In genomic region chr2:37636209-37637077, GRCh38 we compare ENCODE assay signal across 11 cellular contexts. TPM values are rescaled to one million over a fixed set of nuclear protein-coding genes. Genes with fewer than 3 reads are reported as not detected.
DNase-seq lines count a peak whose midpoint lies in the region; ATAC-seq and FAIRE-seq lines count a peak whose summit lies in the region.
"Had no signal": no experiment of that assay in that cellular context is flagged by ENCODE, and none has a peak within 500 bp of the region (broad histone marks: within the 10 kb centered on the region; RNA-seq: fewer than 3 reads in every experiment).

No MANE protein-coding gene starts in this region.

- peaks cover 4% of the 10 kb centered on the region for H3K36me3 Mint-ChIP-seq in activated CD4-positive, alpha-beta T cell treated with anti-CD3 and anti-CD28 coated beads, Interleukin-2, amount 10 ng/mL, durations not matched to agents 24 days and 14 days (ENCODE audit: low read depth)
- peaks cover 28% of the 10 kb centered on the region for H3K36me3 Mint-ChIP-seq in activated T-helper 17 cell treated with anti-CD3 and anti-CD28 coated beads, Interleukin-2, amount 50 U/mL, for 72 hours (ENCODE audit: low read depth)
- H3K36me3 Mint-ChIP-seq in stimulated activated memory B cell treated with anti-CD40 and anti-IgM and Interleukin-4, amounts not matched to agents 10 μg/mL and 1 μg/mL and 100 μg/mL, for 72 hours, result peaks cover 4% of the 10 kb centered on the region

- ATAC-seq in HG02870 (IDR thresholded peaks at IDR 0.05; ENCODE audit: unreplicated experiment) (peak; percentile 25), esophagus mucosa (no peak)
- ATAC-seq in activated T-helper 17 cell treated with anti-CD3 and anti-CD28 coated beads, Interleukin-2, amount 50 U/mL, for 72 hours (replicated peaks), result no peak
- ATAC-seq in stimulated activated memory B cell treated with anti-CD40 and anti-IgM and Interleukin-4, amounts not matched to agents 10 μg/mL and 1 μg/mL and 100 μg/mL, for 72 hours, result peak; percentile 71

- H3K27ac Mint-ChIP-seq in activated CD4-positive, alpha-beta T cell treated with anti-CD3 and anti-CD28 coated beads, Interleukin-2, amount 10 ng/mL, durations not matched to agents 24 days and 14 days, result peak overlapping the region; percentile 83
- peak overlapping the region; percentile 92 for H3K27ac Mint-ChIP-seq in activated T-helper 17 cell treated with anti-CD3 and anti-CD28 coated beads, Interleukin-2, amount 50 U/mL, for 72 hours
- peak overlapping the region; percentile 73 for H3K27ac Mint-ChIP-seq in stimulated activated memory B cell treated with anti-CD40 and anti-IgM and Interleukin-4, amounts not matched to agents 10 μg/mL and 1 μg/mL and 100 μg/mL, for 72 hours
- H3K27ac Mint-ChIP-seq: mesothelial cell of epicardium, type B pancreatic cell had no signal

- intact Hi-C loops in activated CD4-positive, alpha-beta T cell treated with anti-CD3 and anti-CD28 coated beads, Interleukin-2, amount 10 ng/mL, durations not matched to agents 24 days and 14 days (cut with micrococcal nuclease), result loop anchor here (5.0 kb wide), 2 partner anchors 196 to 259 kb away; no protein-coding TSS in a partner anchor

- peaks cover 13% of the 10 kb centered on the region for H3K27me3 Mint-ChIP-seq in activated CD4-positive, alpha-beta T cell treated with anti-CD3 and anti-CD28 coated beads, Interleukin-2, amount 10 ng/mL, durations not matched to agents 24 days and 14 days
- H3K27me3 Mint-ChIP-seq in activated T-helper 17 cell treated with anti-CD3 and anti-CD28 coated beads, Interleukin-2, amount 50 U/mL, for 72 hours, result no peaks in the 10 kb centered on the region
- no peaks in the 10 kb centered on the region for H3K27me3 Mint-ChIP-seq in stimulated activated memory B cell treated with anti-CD40 and anti-IgM and Interleukin-4, amounts not matched to agents 10 μg/mL and 1 μg/mL and 100 μg/mL, for 72 hours

- DNase-seq in activated CD4-positive, alpha-beta T cell treated with anti-CD3 and anti-CD28 coated beads, Interleukin-2, amount 10 ng/mL, durations not matched to agents 24 days and 14 days, result no peak
- no peak for DNase-seq in activated CD4-positive, alpha-beta T cell treated with anti-CD3 and anti-CD28 coated beads for 4 hours
- DNase-seq in GM19239 (ENCODE audit: insufficient read length, low spot score), result no peak
- no peak for DNase-seq in COLO829 (ENCODE audit: low spot score)
- DNase-seq: NCI-H2171 had no signal

- H3K9me3 Mint-ChIP-seq in activated CD4-positive, alpha-beta T cell treated with anti-CD3 and anti-CD28 coated beads, Interleukin-2, amount 10 ng/mL, durations not matched to agents 24 days and 14 days, result peaks cover 3% of the 10 kb centered on the region
- H3K9me3 Mint-ChIP-seq in activated T-helper 17 cell treated with anti-CD3 and anti-CD28 coated beads, Interleukin-2, amount 50 U/mL, for 72 hours, result no peaks in the 10 kb centered on the region
- no peaks in the 10 kb centered on the region for H3K9me3 Mint-ChIP-seq in stimulated activated memory B cell treated with anti-CD40 and anti-IgM and Interleukin-4, amounts not matched to agents 10 μg/mL and 1 μg/mL and 100 μg/mL, for 72 hours
- H3K9me3 Mint-ChIP-seq: mesothelial cell of epicardium, type B pancreatic cell had no signal

- no peak overlapping the region for H3K4me3 Mint-ChIP-seq in activated CD4-positive, alpha-beta T cell treated with anti-CD3 and anti-CD28 coated beads, Interleukin-2, amount 10 ng/mL, durations not matched to agents 24 days and 14 days
- H3K4me3 Mint-ChIP-seq in activated T-helper 17 cell treated with anti-CD3 and anti-CD28 coated beads, Interleukin-2, amount 50 U/mL, for 72 hours, result peak overlapping the region; percentile 88
- no peak overlapping the region for H3K4me3 Mint-ChIP-seq in stimulated activated memory B cell treated with anti-CD40 and anti-IgM and Interleukin-4, amounts not matched to agents 10 μg/mL and 1 μg/mL and 100 μg/mL, for 72 hours
- H3K4me3 Mint-ChIP-seq: mesothelial cell of epicardium, type B pancreatic cell had no signal

- no peak for FAIRE-seq in GM19239 (lab: Jason Lieb, UNC)

- H3K4me1 Mint-ChIP-seq in activated CD4-positive, alpha-beta T cell treated with anti-CD3 and anti-CD28 coated beads, Interleukin-2, amount 10 ng/mL, durations not matched to agents 24 days and 14 days, result peaks cover 28% of the 10 kb centered on the region
- H3K4me1 Mint-ChIP-seq in activated T-helper 17 cell treated with anti-CD3 and anti-CD28 coated beads, Interleukin-2, amount 50 U/mL, for 72 hours, result peaks cover 59% of the 10 kb centered on the region
- peaks cover 45% of the 10 kb centered on the region for H3K4me1 Mint-ChIP-seq in stimulated activated memory B cell treated with anti-CD40 and anti-IgM and Interleukin-4, amounts not matched to agents 10 μg/mL and 1 μg/mL and 100 μg/mL, for 72 hours

RNA-seq across cellular contexts. Expression of gene CDC42EP3, which starts 35.0 kb away (rescaled TPM):
- 10.9 and 12.8 TPM in 2 replicates for total RNA-seq in activated CD4-positive, alpha-beta T cell treated with anti-CD3 and anti-CD28 coated beads, Interleukin-2, amount 10 ng/mL, durations not matched to agents 24 days and 14 days
- 10 to 100 TPM; 33.5 to 40.9 TPM for total RNA-seq in activated T-helper 17 cell treated with anti-CD3 and anti-CD28 coated beads, Interleukin-2, amount 50 U/mL, for 72 hours
- 5.9 TPM for total RNA-seq in esophagus mucosa

Comparison
In these comparisons a context has a peak if more than half of its experiments do, and no peak if none do; other contexts are left out.
1. ATAC-seq: peak in HG02870 (single experiment) and stimulated activated memory B cell treated with anti-CD40 and anti-IgM and Interleukin-4, amounts not matched to agents 10 μg/mL and 1 μg/mL and 100 μg/mL, for 72 hours (single experiment); none in activated T-helper 17 cell treated with anti-CD3 and anti-CD28 coated beads, Interleukin-2, amount 50 U/mL, for 72 hours (single experiment) and esophagus mucosa (single experiment).
2. Peak in every context shown above with its lines, with median percentiles within 50 percentile points of each other: H3K27ac Mint-ChIP-seq.